In genomic region chr12:26047401-26048226, GRCh38 we compare ENCODE assay signal across 21 cellular contexts.
DNase-seq lines count a peak whose midpoint lies in the region; ATAC-seq and TF ChIP-seq lines count a peak whose summit lies in the region.
"Had no signal": no experiment of that assay in that cellular context is flagged by ENCODE, and none has a peak within 500 bp of the region (broad histone marks: within the 10 kb centered on the region; RNA-seq: fewer than 3 reads in every experiment).

No MANE protein-coding gene starts in this region.

- no peak overlapping the region for H4K8ac ChIP-seq in mesendoderm (ENCODE audit: low read depth, low read length)

- H3K27me3 Mint-ChIP-seq in GM23338 (ENCODE audit: insufficient read depth, low read depth, poor library complexity), result peaks cover 2% of the 10 kb centered on the region
- H3K27me3 Mint-ChIP-seq: B cell had no signal

- intact Hi-C loops in mucosa of descending colon (cut with DNase I, micrococcal nuclease), result no loop called here

- H3K4me3 Mint-ChIP-seq in GM23338, result no peak overlapping the region; the same call in 2 of the 3 replicates
- H3K4me3 Mint-ChIP-seq: activated CD4-positive, alpha-beta memory T cell treated with anti-CD3 and anti-CD28 coated beads for 36 hours; B cell had no signal

- H3K36me3 ChIP-seq in GM23338 (ENCODE audit: insufficient read depth) (no peaks in the 10 kb centered on the region), HUES48 (ENCODE audit: control insufficient read depth, insufficient read depth, low read length) (no peaks in the 10 kb centered on the region), mesendoderm (ENCODE audit: control insufficient read depth, insufficient read depth, low read length) (no peaks in the 10 kb centered on the region), mucosa of descending colon (ENCODE audit: low read depth) (no peaks in the 10 kb centered on the region)
- H3K36me3 ChIP-seq: brain microvascular endothelial cell, left lung had no signal

- H3K27ac ChIP-seq in GM23338 (ENCODE audit: low read depth) (no peak overlapping the region), HUES48 (ENCODE audit: low read depth, low read length) (peak overlapping the region; percentile 31), mesendoderm (ENCODE audit: low read depth, low read length) (no peak overlapping the region)
- H3K27ac ChIP-seq: brain microvascular endothelial cell, left lung had no signal

- H3K4me1 Mint-ChIP-seq in GM23338, result peaks cover 31% of the 10 kb centered on the region
- H3K4me1 Mint-ChIP-seq: B cell had no signal

- no peaks in the 10 kb centered on the region for H3K9me3 Mint-ChIP-seq in GM23338
- H3K9me3 Mint-ChIP-seq: activated CD4-positive, alpha-beta memory T cell treated with anti-CD3 and anti-CD28 coated beads for 36 hours had no signal

- H4K5ac ChIP-seq in mesendoderm (ENCODE audit: low read length), result no peak overlapping the region

- H2BK5ac ChIP-seq in mesendoderm (ENCODE audit: low read length), result no peak overlapping the region

- H3K9ac ChIP-seq in HUES48 (ENCODE audit: low read depth, low read length) (no peak overlapping the region), mesendoderm (ENCODE audit: low read length) (no peak overlapping the region)

- H3K4me1 ChIP-seq in GM23338 (ENCODE audit: insufficient read depth) (peaks cover 20% of the 10 kb centered on the region), HUES48 (ENCODE audit: control insufficient read depth, insufficient read depth, low read length) (peaks cover 34% of the 10 kb centered on the region), mesendoderm (ENCODE audit: control insufficient read depth, low read depth, low read length) (peaks cover 6% of the 10 kb centered on the region), mucosa of descending colon (ENCODE audit: low read depth) (no peaks in the 10 kb centered on the region)
- H3K4me1 ChIP-seq: left lung had no signal

- no peak overlapping the region for H2BK15ac ChIP-seq in mesendoderm (replicated peaks; ENCODE audit: low read depth)

- peaks cover 47% of the 10 kb centered on the region for H3K79me2 ChIP-seq in GM23338 (replicated peaks; ENCODE audit: insufficient read depth)
- peaks cover 5% of the 10 kb centered on the region for H3K79me2 ChIP-seq in mesendoderm (ENCODE audit: control insufficient read depth, insufficient read depth, low read length)

- H3K4me2 ChIP-seq in GM23338, result 0 out of 2 replicates have a peak overlapping the region, but pooled peaks have one; percentile 35
- no peak overlapping the region for H3K4me2 ChIP-seq in mesendoderm (ENCODE audit: low read length)

- peak; percentile 12 to 44; a peak in 3 of 4 replicates for TF ChIP-seq CTCF in GM23338 (conservative IDR thresholded peaks at IDR 0.05; ENCODE audit: low read depth in 2 of 2)
- no peak for TF ChIP-seq CTCF in epithelial cell of esophagus (IDR thresholded peaks at IDR 0.05; ENCODE audit: insufficient read depth, low read depth, low read length, missing control alignments)
- no peak for TF ChIP-seq CTCF in mucosa of descending colon (IDR thresholded peaks at IDR 0.05)

- H4K20me1 ChIP-seq in GM23338 (replicated peaks; ENCODE audit: insufficient read depth), result peaks cover 3% of the 10 kb centered on the region

- ATAC-seq in GM23338, result peak; percentile 99
- ATAC-seq in mucosa of descending colon, result no peak
- no peak for ATAC-seq in HG03108 (IDR thresholded peaks at IDR 0.05; ENCODE audit: unreplicated experiment)
- ATAC-seq: left lung had no signal

- H2BK120ac ChIP-seq in mesendoderm (ENCODE audit: low read depth, low read length), result no peak overlapping the region

- DNase-seq in GM23338 (ENCODE audit: low spot score) (peak; percentile 80), epithelial cell of esophagus (ENCODE audit: low read depth) (peak; percentile 39), mesendoderm (peak; percentile 85), LoVo (ENCODE audit: low spot score) (no peak), mucosa of descending colon (no peak), hypothalamus (lab: John Stamatoyannopoulos, UW) (no peak)
- DNase-seq: activated CD4-positive, alpha-beta memory T cell treated with anti-CD3 and anti-CD28 coated beads for 36 hours; activated CD4-positive, CD25-positive, alpha-beta regulatory T cell; activated gamma-delta T cell treated with Interleukin-2 at 50 U/mL for 16 hours; activated T-cell treated with anti-CD3 and anti-CD28 coated beads for 4 hours; brain microvascular endothelial cell; DMS79; left lung; MM.1S; NCI-H146; NCI-H69; substantia nigra; T-helper 2 cell had no signal

- no CpG with 5 or more reads among the region's 9 CpGs for WGBS in mesendoderm (ENCODE audit: extremely low coverage, insufficient coverage, low lambda C conversion rate)

- H3K4me3 ChIP-seq in GM23338, result no peak overlapping the region
- H3K4me3 ChIP-seq in HUES48 (ENCODE audit: low read depth, low read length), result no peak overlapping the region
- H3K4me3 ChIP-seq in epithelial cell of esophagus (ENCODE audit: low read length), result no peak overlapping the region
- no peak overlapping the region for H3K4me3 ChIP-seq in mesendoderm (ENCODE audit: low read length)
- H3K4me3 ChIP-seq in mucosa of descending colon, result no peak overlapping the region
- H3K4me3 ChIP-seq: left lung had no signal

- no peaks in the 10 kb centered on the region for H3K36me3 Mint-ChIP-seq in GM23338 (ENCODE audit: low read depth)
- H3K36me3 Mint-ChIP-seq: activated CD4-positive, alpha-beta memory T cell treated with anti-CD3 and anti-CD28 coated beads for 36 hours had no signal

- no peaks in the 10 kb centered on the region for H3K27me3 ChIP-seq in GM23338 (ENCODE audit: insufficient read depth)
- H3K27me3 ChIP-seq in HUES48 (ENCODE audit: control insufficient read depth, insufficient read depth, low read length), result no peaks in the 10 kb centered on the region
- no peaks in the 10 kb centered on the region for H3K27me3 ChIP-seq in mesendoderm (ENCODE audit: insufficient read depth, low read length, poor library complexity)
- H3K27me3 ChIP-seq: brain microvascular endothelial cell, left lung had no signal

- peak overlapping the region; percentile 13; the same call in 1 of the 2 replicates for H3K27ac Mint-ChIP-seq in GM23338
- H3K27ac Mint-ChIP-seq: activated CD4-positive, alpha-beta memory T cell treated with anti-CD3 and anti-CD28 coated beads for 36 hours; B cell had no signal

- H2AK5ac ChIP-seq in mesendoderm (ENCODE audit: low read length), result no peak overlapping the region

- no peak overlapping the region for H2AFZ ChIP-seq in GM23338

- H3K9me2 ChIP-seq in GM23338 (ENCODE audit: insufficient read depth), result 0 out of 2 replicates have a peak, but pooled peaks cover 3% of the 10 kb centered on the region

- no peaks in the 10 kb centered on the region for H3F3A ChIP-seq in GM23338 (replicated peaks; ENCODE audit: low read depth)

- peak overlapping the region; percentile 73 for H3K23ac ChIP-seq in mesendoderm (ENCODE audit: low read length)

- H3K56ac ChIP-seq in mesendoderm (ENCODE audit: low read length), result no peak overlapping the region

- no peaks in the 10 kb centered on the region for H3K9me3 ChIP-seq in HUES48 (ENCODE audit: control insufficient read depth, insufficient read depth, low read length)
- H3K9me3 ChIP-seq in mucosa of descending colon, result no peaks in the 10 kb centered on the region
- H3K9me3 ChIP-seq: left lung had no signal

- H3K4ac ChIP-seq in mesendoderm (ENCODE audit: low read depth, low read length), result no peak overlapping the region

- peaks cover 10% of the 10 kb centered on the region for H3K79me1 ChIP-seq in mesendoderm (ENCODE audit: low read length)

- no peak overlapping the region for H3K18ac ChIP-seq in mesendoderm (ENCODE audit: low read length)

TF ChIP-seq in GM23338, 12 proteins besides CTCF, POLR2A, EP300 and RAD21 (continues in another document):
- TF ChIP-seq REST (IDR thresholded peaks at IDR 0.05; ENCODE audit: unreplicated experiment), result no peak
- no peak for TF ChIP-seq NANOG (IDR thresholded peaks at IDR 0.05; ENCODE audit: borderline replicate concordance)
- TF ChIP-seq STAT1 (IDR thresholded peaks at IDR 0.05; ENCODE audit: unreplicated experiment), result no peak
- no peak for TF ChIP-seq ETS1 (IDR thresholded peaks at IDR 0.05)
- no peak for TF ChIP-seq POLR2AphosphoS5 (IDR thresholded peaks at IDR 0.05; ENCODE audit: low read depth)

Comparison
In these comparisons a context has a peak if more than half of its experiments do, and no peak if none do; other contexts are left out.
1. DNase-seq: peak in GM23338 (single experiment), epithelial cell of esophagus (single experiment) and mesendoderm (single experiment); none in LoVo (single experiment), mucosa of descending colon (0 of 3) and hypothalamus (0 of 51).
2. CTCF ChIP-seq: peak in GM23338 (2 of 2); none in epithelial cell of esophagus (single experiment) and mucosa of descending colon (single experiment).